Comparison of ENCODE assay signal across 1 cellular context in the genomic region with DNA sequence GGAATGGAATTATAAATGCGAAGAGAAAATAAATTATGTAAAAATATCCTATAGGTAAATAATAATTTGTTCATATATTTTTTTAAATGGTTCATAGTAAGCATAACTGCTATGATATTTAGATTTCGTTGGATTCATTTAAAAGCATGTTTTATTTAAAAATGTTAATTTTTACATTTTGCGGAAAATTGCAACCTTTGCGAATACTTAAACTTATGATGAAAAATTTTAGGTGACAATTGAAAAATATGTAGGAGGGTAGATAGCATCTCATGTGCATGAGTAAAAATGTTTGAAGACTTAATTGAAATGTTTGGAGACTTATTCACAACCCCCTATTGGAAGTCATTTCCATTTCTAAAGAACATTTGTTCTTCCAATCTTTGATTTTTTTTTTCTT.
TF ChIP-seq lines count a peak whose summit lies in the region.

No MANE protein-coding gene starts in this region.

TF ChIP-seq in WTC11, 78 proteins besides CTCF, POLR2A, EP300 and RAD21 (continued from another document):
- TF ChIP-seq ZNF423 (CRISPR knock-in tag; IDR thresholded peaks at IDR 0.05): no peak
- TF ChIP-seq ZNF671 (CRISPR knock-in tag; IDR thresholded peaks at IDR 0.05): no peak
- TF ChIP-seq GTF2I (CRISPR knock-in tag; conservative IDR thresholded peaks at IDR 0.05): no peak
- TF ChIP-seq, protein P1, sequence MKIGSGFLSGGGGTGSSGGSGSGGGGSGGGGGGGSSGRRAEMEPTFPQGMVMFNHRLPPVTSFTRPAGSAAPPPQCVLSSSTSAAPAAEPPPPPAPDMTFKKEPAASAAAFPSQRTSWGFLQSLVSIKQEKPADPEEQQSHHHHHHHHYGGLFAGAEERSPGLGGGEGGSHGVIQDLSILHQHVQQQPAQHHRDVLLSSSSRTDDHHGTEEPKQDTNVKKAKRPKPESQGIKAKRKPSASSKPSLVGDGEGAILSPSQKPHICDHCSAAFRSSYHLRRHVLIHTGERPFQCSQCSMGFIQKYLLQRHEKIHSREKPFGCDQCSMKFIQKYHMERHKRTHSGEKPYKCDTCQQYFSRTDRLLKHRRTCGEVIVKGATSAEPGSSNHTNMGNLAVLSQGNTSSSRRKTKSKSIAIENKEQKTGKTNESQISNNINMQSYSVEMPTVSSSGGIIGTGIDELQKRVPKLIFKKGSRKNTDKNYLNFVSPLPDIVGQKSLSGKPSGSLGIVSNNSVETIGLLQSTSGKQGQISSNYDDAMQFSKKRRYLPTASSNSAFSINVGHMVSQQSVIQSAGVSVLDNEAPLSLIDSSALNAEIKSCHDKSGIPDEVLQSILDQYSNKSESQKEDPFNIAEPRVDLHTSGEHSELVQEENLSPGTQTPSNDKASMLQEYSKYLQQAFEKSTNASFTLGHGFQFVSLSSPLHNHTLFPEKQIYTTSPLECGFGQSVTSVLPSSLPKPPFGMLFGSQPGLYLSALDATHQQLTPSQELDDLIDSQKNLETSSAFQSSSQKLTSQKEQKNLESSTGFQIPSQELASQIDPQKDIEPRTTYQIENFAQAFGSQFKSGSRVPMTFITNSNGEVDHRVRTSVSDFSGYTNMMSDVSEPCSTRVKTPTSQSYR (CRISPR knock-in tag; IDR thresholded peaks at IDR 0.05): no peak
- TF ChIP-seq, protein P2, sequence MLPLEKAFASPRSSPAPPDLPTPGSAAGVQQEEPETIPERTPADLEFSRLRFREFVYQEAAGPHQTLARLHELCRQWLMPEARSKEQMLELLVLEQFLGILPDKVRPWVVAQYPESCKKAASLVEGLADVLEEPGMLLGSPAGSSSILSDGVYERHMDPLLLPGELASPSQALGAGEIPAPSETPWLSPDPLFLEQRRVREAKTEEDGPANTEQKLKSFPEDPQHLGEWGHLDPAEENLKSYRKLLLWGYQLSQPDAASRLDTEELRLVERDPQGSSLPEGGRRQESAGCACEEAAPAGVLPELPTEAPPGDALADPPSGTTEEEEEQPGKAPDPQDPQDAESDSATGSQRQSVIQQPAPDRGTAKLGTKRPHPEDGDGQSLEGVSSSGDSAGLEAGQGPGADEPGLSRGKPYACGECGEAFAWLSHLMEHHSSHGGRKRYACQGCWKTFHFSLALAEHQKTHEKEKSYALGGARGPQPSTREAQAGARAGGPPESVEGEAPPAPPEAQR (CRISPR knock-in tag; IDR thresholded peaks at IDR 0.05): no peak
